ENCODE assay signal across 8 cellular contexts in genomic region chr11:5280582-5281102, GRCh38. TPM values are rescaled to one million over a fixed set of nuclear protein-coding genes. Genes with fewer than 3 reads are reported as not detected.
DNase-seq lines count a peak whose midpoint lies in the region; ATAC-seq and TF ChIP-seq lines count a peak whose summit lies in the region.

No MANE protein-coding gene starts in this region.

- H3K4me3 ChIP-seq in thoracic aorta = no peak overlapping the region

- H3K4me1 Mint-ChIP-seq in activated CD4-positive, alpha-beta T cell treated with anti-CD3 and anti-CD28 coated beads, Interleukin-2, amount 10 ng/mL, durations not matched to agents 24 days and 14 days = peaks cover 3% of the 10 kb centered on the region

- H3K27me3 ChIP-seq in thoracic aorta (replicated peaks; ENCODE audit: insufficient read depth) = no peaks in the 10 kb centered on the region

- peak; percentile 100 for DNase-seq in A172 (ENCODE audit: low spot score)
- peak; percentile 97 for DNase-seq in GM04503 (ENCODE audit: low read depth)
- peak; percentile 98 for DNase-seq in H4 (ENCODE audit: low spot score)
- DNase-seq in HUDEP-2 (lab: John Stamatoyannopoulos, UW; ENCODE audit: unreplicated experiment in 76 of 76) = peak in 70 of 76 experiments; percentile 65 to 99 (median 92)
- DNase-seq in activated CD4-positive, alpha-beta T cell treated with anti-CD3 and anti-CD28 coated beads, Interleukin-2, amount 10 ng/mL, durations not matched to agents 24 days and 14 days = peak; percentile 63
- DNase-seq in hepatic stellate cell (ENCODE audit: low spot score) = peak; percentile 86
- peak; percentile 38 for DNase-seq in thoracic aorta (ENCODE audit: low spot score)
- DNase-seq in effector CD4-positive, alpha-beta T cell = no peak

- no peaks in the 10 kb centered on the region for H3K9me3 Mint-ChIP-seq in activated CD4-positive, alpha-beta T cell treated with anti-CD3 and anti-CD28 coated beads, Interleukin-2, amount 10 ng/mL, durations not matched to agents 24 days and 14 days

- ATAC-seq in thoracic aorta (ENCODE audit: insufficient number of reproducible peaks, low FRiP score, low read depth) = peak; percentile 64

- H3K27me3 Mint-ChIP-seq in activated CD4-positive, alpha-beta T cell treated with anti-CD3 and anti-CD28 coated beads, Interleukin-2, amount 10 ng/mL, durations not matched to agents 24 days and 14 days = no peaks in the 10 kb centered on the region

- intact Hi-C loops in activated CD4-positive, alpha-beta T cell treated with anti-CD3 and anti-CD28 coated beads, Interleukin-2, amount 10 ng/mL, durations not matched to agents 24 days and 14 days (cut with micrococcal nuclease) = no loop called here

- H3K4me1 ChIP-seq in thoracic aorta (ENCODE audit: control insufficient read depth in 1 of 2, low read depth in 2 of 2) = no peaks in the 10 kb centered on the region

- no peak for TF ChIP-seq CTCF in thoracic aorta (IDR thresholded peaks at IDR 0.05)

- no peak overlapping the region for H3K27ac ChIP-seq in thoracic aorta

- H3K9me3 ChIP-seq in thoracic aorta = no peaks in the 10 kb centered on the region

- no peaks in the 10 kb centered on the region for H3K36me3 ChIP-seq in thoracic aorta

- H3K27ac Mint-ChIP-seq in activated CD4-positive, alpha-beta T cell treated with anti-CD3 and anti-CD28 coated beads, Interleukin-2, amount 10 ng/mL, durations not matched to agents 24 days and 14 days = peak overlapping the region; percentile 46

- no peak overlapping the region for H3K4me3 Mint-ChIP-seq in activated CD4-positive, alpha-beta T cell treated with anti-CD3 and anti-CD28 coated beads, Interleukin-2, amount 10 ng/mL, durations not matched to agents 24 days and 14 days

- no peaks in the 10 kb centered on the region for H3K36me3 Mint-ChIP-seq in activated CD4-positive, alpha-beta T cell treated with anti-CD3 and anti-CD28 coated beads, Interleukin-2, amount 10 ng/mL, durations not matched to agents 24 days and 14 days (ENCODE audit: low read depth)

RNA-seq across cellular contexts. Expression of gene HBE1, which starts 10.9 kb away (rescaled TPM):
- 25.6 and 49.9 TPM in 2 replicates for total RNA-seq in A172 (2014; rRNA removed; shearing (Covaris generic))
- 28.6 and 32.7 TPM in 2 replicates for total RNA-seq in H4 (2014; rRNA removed; shearing (Covaris generic))
- not detected in 2 replicates for total RNA-seq in activated CD4-positive, alpha-beta T cell treated with anti-CD3 and anti-CD28 coated beads, Interleukin-2, amount 10 ng/mL, durations not matched to agents 24 days and 14 days
- not detected for total RNA-seq in thoracic aorta

RNA-seq across cellular contexts. Expression of gene OR51B4, which starts 21.1 kb away (rescaled TPM):
- 11.3 and 12.8 TPM in 2 replicates for total RNA-seq in A172 (2014; rRNA removed; shearing (Covaris generic))
- total RNA-seq in H4 (2014; rRNA removed; shearing (Covaris generic)) = 1.1 and 6.9 TPM in 2 replicates
- not detected in 2 replicates for total RNA-seq in activated CD4-positive, alpha-beta T cell treated with anti-CD3 and anti-CD28 coated beads, Interleukin-2, amount 10 ng/mL, durations not matched to agents 24 days and 14 days
- not detected for total RNA-seq in thoracic aorta

RNA-seq across cellular contexts. Expression of gene HBG2, which starts 26.1 kb away (rescaled TPM):
- total RNA-seq in A172 (2014; rRNA removed; shearing (Covaris generic)) = 1.1 and 1.6 TPM in 2 replicates
- 0.23 and 2.6 TPM in 2 replicates for total RNA-seq in H4 (2014; rRNA removed; shearing (Covaris generic))
- total RNA-seq in activated CD4-positive, alpha-beta T cell treated with anti-CD3 and anti-CD28 coated beads, Interleukin-2, amount 10 ng/mL, durations not matched to agents 24 days and 14 days = not detected in 2 replicates
- not detected for total RNA-seq in thoracic aorta

RNA-seq across cellular contexts. Expression of gene HBG1, which starts 31.0 kb away (rescaled TPM):
- not detected in 2 replicates for total RNA-seq in A172 (2014; rRNA removed; shearing (Covaris generic))
- total RNA-seq in H4 (2014; rRNA removed; shearing (Covaris generic)) = 2.1 TPM in 1 of 2 replicates, not detected in the other
- not detected in 2 replicates for total RNA-seq in activated CD4-positive, alpha-beta T cell treated with anti-CD3 and anti-CD28 coated beads, Interleukin-2, amount 10 ng/mL, durations not matched to agents 24 days and 14 days
- total RNA-seq in thoracic aorta = not detected

RNA-seq across cellular contexts. Expression of gene OR51B2, which starts 43.5 kb away (rescaled TPM):
- total RNA-seq in A172 (2014; rRNA removed; shearing (Covaris generic)) = 0.29 and 1.5 TPM in 2 replicates
- not detected in 2 replicates for total RNA-seq in H4 (2014; rRNA removed; shearing (Covaris generic))
- not detected in 2 replicates for total RNA-seq in activated CD4-positive, alpha-beta T cell treated with anti-CD3 and anti-CD28 coated beads, Interleukin-2, amount 10 ng/mL, durations not matched to agents 24 days and 14 days
- not detected for total RNA-seq in thoracic aorta

Comparison
In these comparisons a context has a peak if more than half of its experiments do, and no peak if none do; other contexts are left out.
1. RNA of gene HBE1, which starts 10.9 kb away (total RNA-seq): 25.6 to 49.9 TPM in A172 and 28.6 to 32.7 TPM in H4; not detected in activated CD4-positive, alpha-beta T cell treated with anti-CD3 and anti-CD28 coated beads, Interleukin-2, amount 10 ng/mL, durations not matched to agents 24 days and 14 days; every median in the first group is over 10 times any median in the second.